1 cellular context compared by ENCODE assay signal in the genomic region with DNA sequence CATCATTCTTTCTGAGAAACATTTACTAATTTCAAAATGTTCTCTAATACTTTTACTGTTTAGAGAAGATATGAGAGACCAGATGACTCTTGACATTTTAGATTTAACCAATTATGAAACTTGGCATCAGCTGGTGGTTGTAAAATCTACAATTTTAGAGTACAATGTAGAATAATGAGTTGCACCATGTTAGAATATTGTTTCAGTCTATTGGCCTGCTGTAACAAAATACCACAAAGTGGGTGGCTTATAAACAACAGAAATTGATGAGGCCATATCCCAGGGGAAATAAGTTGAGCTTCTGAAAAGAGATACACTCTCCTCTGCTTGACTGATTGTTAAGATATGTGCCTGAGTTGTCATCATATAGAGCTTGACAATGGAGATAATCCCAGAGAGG.
TF ChIP-seq lines count a peak whose summit lies in the region.

No MANE protein-coding gene starts in this region.

TF ChIP-seq in GM12878, 131 proteins besides CTCF, POLR2A, EP300 and RAD21 (continued from another document):
- TF ChIP-seq RCOR1 (conservative IDR thresholded peaks at IDR 0.05; ENCODE audit: low read depth, low read length): no peak
- TF ChIP-seq, protein P1, sequence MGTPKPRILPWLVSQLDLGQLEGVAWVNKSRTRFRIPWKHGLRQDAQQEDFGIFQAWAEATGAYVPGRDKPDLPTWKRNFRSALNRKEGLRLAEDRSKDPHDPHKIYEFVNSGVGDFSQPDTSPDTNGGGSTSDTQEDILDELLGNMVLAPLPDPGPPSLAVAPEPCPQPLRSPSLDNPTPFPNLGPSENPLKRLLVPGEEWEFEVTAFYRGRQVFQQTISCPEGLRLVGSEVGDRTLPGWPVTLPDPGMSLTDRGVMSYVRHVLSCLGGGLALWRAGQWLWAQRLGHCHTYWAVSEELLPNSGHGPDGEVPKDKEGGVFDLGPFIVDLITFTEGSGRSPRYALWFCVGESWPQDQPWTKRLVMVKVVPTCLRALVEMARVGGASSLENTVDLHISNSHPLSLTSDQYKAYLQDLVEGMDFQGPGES (IDR thresholded peaks at IDR 0.05): no peak
- TF ChIP-seq BACH1 (IDR thresholded peaks at IDR 0.05; ENCODE audit: borderline replicate concordance): no peak
- TF ChIP-seq, protein P2, sequence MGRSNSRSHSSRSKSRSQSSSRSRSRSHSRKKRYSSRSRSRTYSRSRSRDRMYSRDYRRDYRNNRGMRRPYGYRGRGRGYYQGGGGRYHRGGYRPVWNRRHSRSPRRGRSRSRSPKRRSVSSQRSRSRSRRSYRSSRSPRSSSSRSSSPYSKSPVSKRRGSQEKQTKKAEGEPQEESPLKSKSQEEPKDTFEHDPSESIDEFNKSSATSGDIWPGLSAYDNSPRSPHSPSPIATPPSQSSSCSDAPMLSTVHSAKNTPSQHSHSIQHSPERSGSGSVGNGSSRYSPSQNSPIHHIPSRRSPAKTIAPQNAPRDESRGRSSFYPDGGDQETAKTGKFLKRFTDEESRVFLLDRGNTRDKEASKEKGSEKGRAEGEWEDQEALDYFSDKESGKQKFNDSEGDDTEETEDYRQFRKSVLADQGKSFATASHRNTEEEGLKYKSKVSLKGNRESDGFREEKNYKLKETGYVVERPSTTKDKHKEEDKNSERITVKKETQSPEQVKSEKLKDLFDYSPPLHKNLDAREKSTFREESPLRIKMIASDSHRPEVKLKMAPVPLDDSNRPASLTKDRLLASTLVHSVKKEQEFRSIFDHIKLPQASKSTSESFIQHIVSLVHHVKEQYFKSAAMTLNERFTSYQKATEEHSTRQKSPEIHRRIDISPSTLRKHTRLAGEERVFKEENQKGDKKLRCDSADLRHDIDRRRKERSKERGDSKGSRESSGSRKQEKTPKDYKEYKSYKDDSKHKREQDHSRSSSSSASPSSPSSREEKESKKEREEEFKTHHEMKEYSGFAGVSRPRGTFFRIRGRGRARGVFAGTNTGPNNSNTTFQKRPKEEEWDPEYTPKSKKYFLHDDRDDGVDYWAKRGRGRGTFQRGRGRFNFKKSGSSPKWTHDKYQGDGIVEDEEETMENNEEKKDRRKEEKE (IDR thresholded peaks at IDR 0.05): no peak
- no peak for TF ChIP-seq EED (IDR thresholded peaks at IDR 0.05; ENCODE audit: low read depth)
- TF ChIP-seq, protein P3, sequence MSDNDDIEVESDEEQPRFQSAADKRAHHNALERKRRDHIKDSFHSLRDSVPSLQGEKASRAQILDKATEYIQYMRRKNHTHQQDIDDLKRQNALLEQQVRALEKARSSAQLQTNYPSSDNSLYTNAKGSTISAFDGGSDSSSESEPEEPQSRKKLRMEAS (IDR thresholded peaks at IDR 0.05; ENCODE audit: low read depth, low read length): no peak
- no peak for TF ChIP-seq MEF2B (IDR thresholded peaks at IDR 0.05; ENCODE audit: partially characterized antibody, poor library complexity, severe bottlenecking)
- TF ChIP-seq, protein P4, sequence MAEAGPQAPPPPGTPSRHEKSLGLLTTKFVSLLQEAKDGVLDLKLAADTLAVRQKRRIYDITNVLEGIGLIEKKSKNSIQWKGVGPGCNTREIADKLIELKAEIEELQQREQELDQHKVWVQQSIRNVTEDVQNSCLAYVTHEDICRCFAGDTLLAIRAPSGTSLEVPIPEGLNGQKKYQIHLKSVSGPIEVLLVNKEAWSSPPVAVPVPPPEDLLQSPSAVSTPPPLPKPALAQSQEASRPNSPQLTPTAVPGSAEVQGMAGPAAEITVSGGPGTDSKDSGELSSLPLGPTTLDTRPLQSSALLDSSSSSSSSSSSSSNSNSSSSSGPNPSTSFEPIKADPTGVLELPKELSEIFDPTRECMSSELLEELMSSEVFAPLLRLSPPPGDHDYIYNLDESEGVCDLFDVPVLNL (IDR thresholded peaks at IDR 0.05; ENCODE audit: low read depth, low read length): no peak
